ENCODE assay signal across 8 cellular contexts in genomic region chr10:72044417-72045041, GRCh38. TPM values are rescaled to one million over a fixed set of nuclear protein-coding genes. Genes with fewer than 3 reads are reported as not detected.
DNase-seq lines count a peak whose midpoint lies in the region; TF ChIP-seq lines count a peak whose summit lies in the region.
"Had no signal": no experiment of that assay in that cellular context is flagged by ENCODE, and none has a peak within 500 bp of the region (broad histone marks: within the 10 kb centered on the region; RNA-seq: fewer than 3 reads in every experiment).

No MANE protein-coding gene starts in this region.

- H3K4me3 Mint-ChIP-seq in type B pancreatic cell = no peak overlapping the region

- H3K4me1 Mint-ChIP-seq in type B pancreatic cell (ENCODE audit: unreplicated experiment) = peaks cover 29% of the 10 kb centered on the region

- WGBS in esophagus, 2 donors = 44 to 49% methylated on average over 17 of the region's 17 CpGs

- in situ Hi-C loops in SK-MEL-5 (cut with HindIII; ENCODE audit: low pct_unique_long_range_greater_than_20kb, low sequenced_read_pairs) = no loop called here

- no peaks in the 10 kb centered on the region for H3K9me3 ChIP-seq in esophagus (ENCODE audit: control insufficient read depth in 2 of 2, insufficient read depth in 1 of 2, low read depth in 1 of 2, low read length in 1 of 2)

- no peaks in the 10 kb centered on the region for H3K27me3 Mint-ChIP-seq in type B pancreatic cell

- peak overlapping the region; percentile 63 to 64 for H3K27ac ChIP-seq in esophagus (ENCODE audit: low read depth in 2 of 2, low read length in 1 of 2)

- H3K9me3 Mint-ChIP-seq in type B pancreatic cell = peaks cover 9% of the 10 kb centered on the region

- H3K36me3 Mint-ChIP-seq in type B pancreatic cell = no peaks in the 10 kb centered on the region

- peak; percentile 67 for DNase-seq in SK-MEL-5 (ENCODE audit: low read depth, low spot score)
- DNase-seq in midbrain (lab: John Stamatoyannopoulos, UW) = peak; percentile 91
- no peak for DNase-seq in type B pancreatic cell (ENCODE audit: extremely low spot score, unreplicated experiment)
- no peak for DNase-seq in stimulated activated CD4-positive, alpha-beta T cell treated with anti-CD3 and anti-CD28 coated beads, Interleukin-2, amount 100 ng/mL, for 48 hours
- DNase-seq in NCI-H1436 treated with DMSO at 0.1 percent for 48 hours (lab: John Stamatoyannopoulos, UW) = no peak
- DNase-seq in T-helper 9 cell = no peak
- DNase-seq: activated gamma-delta T cell had no signal

- no peaks in the 10 kb centered on the region for H3K36me3 ChIP-seq in esophagus (ENCODE audit: control insufficient read depth in 2 of 2, insufficient read depth in 2 of 2, low read length in 1 of 2)

- no peak overlapping the region for H3K4me3 ChIP-seq in esophagus (ENCODE audit: low read depth in 1 of 2, low read length in 2 of 2)

- H3K27ac Mint-ChIP-seq in type B pancreatic cell = peak overlapping the region; percentile 81

- H3K4me1 ChIP-seq in esophagus (ENCODE audit: control insufficient read depth in 2 of 2, insufficient read depth in 2 of 2, low read length in 1 of 2) = peaks cover 0 to 7% of the 10 kb centered on the region in 2 donors

- peak; percentile 50 for TF ChIP-seq CTCF in type B pancreatic cell (conservative IDR thresholded peaks at IDR 0.05)

- no peaks in the 10 kb centered on the region for H3K27me3 ChIP-seq in esophagus (ENCODE audit: control insufficient read depth in 1 of 2, insufficient read depth in 2 of 2, low read length in 2 of 2)

RNA-seq across cellular contexts. Expression of gene SPOCK2, which starts 43.8 kb away (rescaled TPM):
- 0.05 and 0.24 TPM in 2 replicates for total RNA-seq in SK-MEL-5 (2014; rRNA removed; shearing (Covaris generic))
- polyA plus RNA-seq in SK-MEL-5 (2015; cell fraction: cytosol; rRNA removed) = 0.04 and 0.25 TPM in 2 replicates
- polyA plus RNA-seq in SK-MEL-5 (2015; cell fraction: nucleus; rRNA removed) = 1.8 and 4.3 TPM in 2 replicates
- polyA plus RNA-seq in esophagus = 1 to 10 TPM; 1.5 to 1.9 TPM
- total RNA-seq in type B pancreatic cell (ENCODE audit: low replicate concordance) = 13.8 TPM in 2 replicates

Comparison
In these comparisons a context has a peak if more than half of its experiments do, and no peak if none do; other contexts are left out.
1. DNase-seq: peak in SK-MEL-5 (single experiment) and midbrain (single experiment); none in type B pancreatic cell (single experiment), stimulated activated CD4-positive, alpha-beta T cell treated with anti-CD3 and anti-CD28 coated beads, Interleukin-2, amount 100 ng/mL, for 48 hours (0 of 2), NCI-H1436 treated with DMSO at 0.1 percent for 48 hours (single experiment) and T-helper 9 cell (single experiment).
2. RNA of gene SPOCK2, which starts 43.8 kb away (total RNA-seq): 13.8 TPM in type B pancreatic cell; 0.05 to 0.24 TPM in SK-MEL-5; every median in the first group is over 10 times any median in the second.